In genomic region chr20:50192364-50193168, GRCh38 we compare ENCODE assay signal across 7 cellular contexts. TPM values are rescaled to one million over a fixed set of nuclear protein-coding genes. Genes with fewer than 3 reads are reported as not detected.
DNase-seq lines count a peak whose midpoint lies in the region; ATAC-seq and TF ChIP-seq lines count a peak whose summit lies in the region.

No MANE protein-coding gene starts in this region.

- H3K4me2 ChIP-seq in Karpas-422 (ENCODE audit: low read depth, low read length, poor library complexity, severe bottlenecking) = peak overlapping the region; percentile 82

- DNase-seq in Karpas-422 (peak; percentile 92), SIG-M5 (lab: John Stamatoyannopoulos, UW) (peak; percentile 75), activated gamma-delta T cell (lab: John Stamatoyannopoulos, UW) (peak; percentile 50), foreskin fibroblast (peak; percentile 59 to 88)

- peaks cover 8% of the 10 kb centered on the region for H3K79me2 ChIP-seq in Karpas-422 (ENCODE audit: low read length)

- no peak for TF ChIP-seq CTCF in foreskin fibroblast (IDR thresholded peaks at IDR 0.05; ENCODE audit: low read depth, low read length)
- no peak for TF ChIP-seq CTCF in neutrophil (IDR thresholded peaks at IDR 0.05)

- peak overlapping the region; percentile 84; the same call in 1 of the 2 replicates for H3K27ac ChIP-seq in Karpas-422 (ENCODE audit: low read length)
- peak overlapping the region; percentile 100 for H3K27ac ChIP-seq in neutrophil
- peak overlapping the region; percentile 84 for H3K27ac ChIP-seq in temporal lobe (ENCODE audit: low read depth, low read length)

- no peaks in the 10 kb centered on the region for H3K9me2 ChIP-seq in Karpas-422 (replicated peaks; ENCODE audit: insufficient read depth, low read length)

- H3K9me3 ChIP-seq in Karpas-422 (ENCODE audit: low read length) = no peaks in the 10 kb centered on the region
- H3K9me3 ChIP-seq in neutrophil = no peaks in the 10 kb centered on the region

- H3K9ac ChIP-seq in Karpas-422 (ENCODE audit: low read length) = peak overlapping the region; percentile 96

- H3K36me3 ChIP-seq in Karpas-422 (ENCODE audit: insufficient read depth, low read length) = peaks cover 3% of the 10 kb centered on the region; the same call in 1 of the 2 replicates
- H3K36me3 ChIP-seq in neutrophil = peaks cover 38% of the 10 kb centered on the region

- peak; percentile 43 for ATAC-seq in GM18502 (IDR thresholded peaks at IDR 0.05; ENCODE audit: poor library complexity, unreplicated experiment)

- H3K4me3 ChIP-seq in Karpas-422 (ENCODE audit: low read length) (peak overlapping the region; percentile 94), foreskin fibroblast (ENCODE audit: low read depth in 1 of 2, low read length in 2 of 2) (peak overlapping the region; percentile 98 to 100), neutrophil (ENCODE audit: low read depth in 1 of 2, low read length in 1 of 2) (peak overlapping the region; percentile 87 to 93)

- H2AFZ ChIP-seq in Karpas-422 (ENCODE audit: low read length) = no peak overlapping the region

- peaks cover 29% of the 10 kb centered on the region for H4K20me1 ChIP-seq in Karpas-422 (ENCODE audit: insufficient read depth, low read depth, low read length)

- H3K4me1 ChIP-seq in Karpas-422 (ENCODE audit: low read length) (peaks cover 14% of the 10 kb centered on the region), neutrophil (ENCODE audit: control insufficient read depth in 1 of 2, insufficient read depth in 1 of 2, low read depth in 1 of 2, low read length in 1 of 2) (peaks cover 71 to 74% of the 10 kb centered on the region in 2 experiments)

- no peaks in the 10 kb centered on the region for H3K27me3 ChIP-seq in Karpas-422 (ENCODE audit: low read length)
- H3K27me3 ChIP-seq in neutrophil = no peaks in the 10 kb centered on the region

RNA-seq across cellular contexts. Expression of gene CEBPB, which starts 1.9 kb away (rescaled TPM):
- total RNA-seq in Karpas-422 (2014; rRNA removed; shearing (Covaris generic); ENCODE audit: low replicate concordance) = 24.4 and 49.1 TPM in 2 replicates
- total RNA-seq in temporal lobe = 2.0 TPM

RNA-seq across cellular contexts. Expression of gene PEDS1, which starts 39.0 kb away (rescaled TPM):
- 14.5 and 29.7 TPM in 2 replicates for total RNA-seq in Karpas-422 (2014; rRNA removed; shearing (Covaris generic); ENCODE audit: low replicate concordance)
- 6.6 TPM for total RNA-seq in temporal lobe

Comparison
In these comparisons a context has a peak if more than half of its experiments do, and no peak if none do; other contexts are left out.
1. Peak in every context shown above with its lines: DNase-seq, ATAC-seq, H3K4me3 ChIP-seq and H3K27ac ChIP-seq.